ENCODE assay signal across 29 cellular contexts in genomic region chr13:64088491-64088890, GRCh38.
"Had no signal": no experiment of that assay in that cellular context is flagged by ENCODE, and none has a peak within 500 bp of the region (broad histone marks: within the 10 kb centered on the region; RNA-seq: fewer than 3 reads in every experiment).

No MANE protein-coding gene starts in this region.

- H3K4me3 ChIP-seq: adrenal gland, body of pancreas, esophagus muscularis mucosa, gastrocnemius medialis, heart left ventricle had no signal

- H3K4me1 ChIP-seq: adrenal gland, body of pancreas, esophagus muscularis mucosa, foreskin keratinocyte, gastrocnemius medialis, heart left ventricle had no signal

- H3K36me3 ChIP-seq: adrenal gland, esophagus muscularis mucosa, gastrocnemius medialis, heart left ventricle, WERI-Rb-1 had no signal

- DNase-seq: activated B cell treated with CpG ODN at 0.5 μM for 24 hours; activated CD4-positive, alpha-beta T cell treated with anti-CD3 and anti-CD28 coated beads for 48 hours; activated CD4-positive, alpha-beta T cell treated with anti-CD3 and anti-CD28 coated beads, Interleukin-2, amount 50 U/mL, for 1 hour; activated CD4-positive, alpha-beta T cell treated with anti-CD3 and anti-CD28 coated beads, Interleukin-2, amount 50 U/mL, for 48 hours; activated CD8-positive, alpha-beta memory T cell treated with anti-CD3 and anti-CD28 coated beads for 24 hours; activated CD8-positive, alpha-beta T cell treated with anti-CD3 and anti-CD28 coated beads for 36 hours; activated effector memory CD4-positive, alpha-beta T cell treated with anti-CD3 and anti-CD28 coated beads, Interleukin-2, amount 50 U/mL, for 16 hours; activated naive CD4-positive, alpha-beta T cell treated with anti-CD3 and anti-CD28 coated beads for 36 hours; activated naive CD8-positive, alpha-beta T cell treated with anti-CD3 and anti-CD28 coated beads for 36 hours; activated naive CD8-positive, alpha-beta T cell treated with anti-CD3 and anti-CD28 coated beads, Interleukin-2, amount 50 U/mL, for 24 hours; activated T-cell treated with anti-CD3 and anti-CD28 coated beads, Interleukin-2, amount 50 U/mL, for 48 hours; adrenal gland; amygdala; aorta; body of pancreas; caudate nucleus; cortex of kidney; dermis blood vessel endothelial cell; effector CD4-positive, alpha-beta T cell; effector memory CD8-positive, alpha-beta T cell; erythroblast; foreskin keratinocyte; gastrocnemius medialis; glutamatergic neuron; heart left ventricle; T1000; WERI-Rb-1 had no signal

- H3K9me3 ChIP-seq: adrenal gland, body of pancreas, esophagus muscularis mucosa, gastrocnemius medialis had no signal

- H3K27ac ChIP-seq: adrenal gland, body of pancreas, esophagus muscularis mucosa, foreskin keratinocyte, gastrocnemius medialis, heart left ventricle, WERI-Rb-1 had no signal

- ATAC-seq: activated CD4-positive, CD25-positive, alpha-beta regulatory T cell treated with anti-CD3 and anti-CD28 coated beads, Interleukin-2, amount 50 U/mL, for 24 hours; activated CD8-positive, alpha-beta T cell treated with anti-CD3 and anti-CD28 coated beads for 36 hours; activated naive CD8-positive, alpha-beta T cell treated with anti-CD3 and anti-CD28 coated beads, Interleukin-2, amount 50 U/mL, for 24 hours; body of pancreas; effector memory CD8-positive, alpha-beta T cell; foreskin keratinocyte; gastrocnemius medialis; heart left ventricle had no signal

- H3K27me3 ChIP-seq: adrenal gland, body of pancreas, esophagus muscularis mucosa, foreskin keratinocyte, gastrocnemius medialis, heart left ventricle had no signal
